1 cellular context compared by ENCODE assay signal in the genomic region with DNA sequence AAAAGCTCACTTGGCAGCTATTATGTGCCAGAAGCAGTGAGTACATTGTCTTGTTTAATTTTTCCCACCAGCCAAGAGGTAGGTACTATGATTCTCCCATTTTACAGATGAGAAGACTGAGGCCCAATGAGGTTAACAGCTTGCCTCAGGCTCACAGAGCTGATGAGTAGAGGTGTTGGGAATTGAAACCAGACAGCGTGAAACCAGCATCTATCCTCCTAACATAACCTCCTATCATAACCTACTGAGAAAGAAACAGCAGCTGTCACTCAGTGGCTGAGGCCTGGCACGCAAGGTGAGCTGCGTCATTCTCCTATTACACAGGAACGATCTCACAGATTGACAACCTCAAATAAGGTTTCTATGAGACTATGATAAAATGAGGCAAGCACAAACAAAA.
TF ChIP-seq lines count a peak whose summit lies in the region.

No MANE protein-coding gene starts in this region.

TF ChIP-seq in HepG2, 621 proteins besides CTCF, POLR2A, EP300 and RAD21:
- TF ChIP-seq ZNF629 (CRISPR knock-in tag; conservative IDR thresholded peaks at IDR 0.05) = peak; percentile 83
- TF ChIP-seq ONECUT2 (CRISPR knock-in tag; IDR thresholded peaks at IDR 0.05) = no peak
